ENCODE assay signal across 1 cellular context in genomic region chr19:41309225-41310030, GRCh38.
A peak's percentile ranks its signal among the peaks of the same experiment; 100 is the strongest.
TF ChIP-seq lines count a peak whose summit lies in the region.

No MANE protein-coding gene starts in this region.

TF ChIP-seq in A549, 52 proteins besides CTCF, POLR2A, EP300 and RAD21 (continued from another document):
- no peak for TF ChIP-seq PHF8 (IDR thresholded peaks at IDR 0.05; ENCODE audit: borderline replicate concordance, low read depth)
- no peak for TF ChIP-seq ZSCAN20 (CRISPR knock-in tag; IDR thresholded peaks at IDR 0.05)
- TF ChIP-seq NFE2L2 (conservative IDR thresholded peaks at IDR 0.05; ENCODE audit: low read length), result no peak
- no peak for TF ChIP-seq FOXS1 (CRISPR knock-in tag; IDR thresholded peaks at IDR 0.05)
- TF ChIP-seq HOXA7 (CRISPR knock-in tag; IDR thresholded peaks at IDR 0.05), result 0 out of 2 replicates have a peak, but pooled peaks have one; percentile 35
- TF ChIP-seq, protein P1, sequence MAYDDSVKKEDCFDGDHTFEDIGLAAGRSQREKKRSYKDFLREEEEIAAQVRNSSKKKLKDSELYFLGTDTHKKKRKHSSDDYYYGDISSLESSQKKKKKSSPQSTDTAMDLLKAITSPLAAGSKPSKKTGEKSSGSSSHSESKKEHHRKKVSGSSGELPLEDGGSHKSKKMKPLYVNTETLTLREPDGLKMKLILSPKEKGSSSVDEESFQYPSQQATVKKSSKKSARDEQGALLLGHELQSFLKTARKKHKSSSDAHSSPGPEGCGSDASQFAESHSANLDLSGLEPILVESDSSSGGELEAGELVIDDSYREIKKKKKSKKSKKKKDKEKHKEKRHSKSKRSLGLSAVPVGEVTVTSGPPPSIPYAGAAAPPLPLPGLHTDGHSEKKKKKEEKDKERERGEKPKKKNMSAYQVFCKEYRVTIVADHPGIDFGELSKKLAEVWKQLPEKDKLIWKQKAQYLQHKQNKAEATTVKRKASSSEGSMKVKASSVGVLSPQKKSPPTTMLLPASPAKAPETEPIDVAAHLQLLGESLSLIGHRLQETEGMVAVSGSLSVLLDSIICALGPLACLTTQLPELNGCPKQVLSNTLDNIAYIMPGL (CRISPR knock-in tag; IDR thresholded peaks at IDR 0.05; ENCODE audit: borderline replicate concordance), result no peak
- no peak for TF ChIP-seq ATOH8 (CRISPR knock-in tag; IDR thresholded peaks at IDR 0.05; ENCODE audit: low read depth)
- TF ChIP-seq PBX3 (IDR thresholded peaks at IDR 0.05), result peak; percentile 8; the same call in 1 of the 2 replicates
- TF ChIP-seq POLR2AphosphoS2 (conservative IDR thresholded peaks at IDR 0.05; ENCODE audit: low read length), result no peak
